ENCODE assay signal across 23 cellular contexts in genomic region chr3:150194957-150195356, GRCh38.
DNase-seq lines count a peak whose midpoint lies in the region; ATAC-seq, FAIRE-seq and TF ChIP-seq lines count a peak whose summit lies in the region.
"Had no signal": no experiment of that assay in that cellular context is flagged by ENCODE, and none has a peak within 500 bp of the region (broad histone marks: within the 10 kb centered on the region; RNA-seq: fewer than 3 reads in every experiment).

No MANE protein-coding gene starts in this region.

- no peak overlapping the region for H3K27ac Mint-ChIP-seq in WTC11
- H3K27ac Mint-ChIP-seq in activated CD4-positive, alpha-beta T cell treated with anti-CD3 and anti-CD28 coated beads, Interleukin-2, amount 10 ng/mL, durations not matched to agents 7 days and 5 days = no peak overlapping the region
- H3K27ac Mint-ChIP-seq: CD4-positive, alpha-beta T cell; CD8-positive, alpha-beta T cell had no signal

- ATAC-seq in WTC11 (no peak), GM21737 (IDR thresholded peaks at IDR 0.05; ENCODE audit: unreplicated experiment) (no peak)
- ATAC-seq: CD8-positive, alpha-beta T cell; GM12878 had no signal

- H3K36me3 ChIP-seq in small intestine (ENCODE audit: control insufficient read depth in 2 of 2, insufficient read depth in 2 of 2, low read length in 2 of 2) (no peaks in the 10 kb centered on the region), BE2C (no peaks in the 10 kb centered on the region)
- H3K36me3 ChIP-seq: BLaER1 treated with 17β-estradiol and CSF1 and Interleukin-3, amounts not matched to agents 10 nM and 100 nM had no signal

- no peaks in the 10 kb centered on the region for H3K36me3 Mint-ChIP-seq in WTC11
- H3K36me3 Mint-ChIP-seq in activated CD4-positive, alpha-beta T cell treated with anti-CD3 and anti-CD28 coated beads, Interleukin-2, amount 10 ng/mL, durations not matched to agents 7 days and 5 days (ENCODE audit: low read depth) = no peaks in the 10 kb centered on the region
- H3K36me3 Mint-ChIP-seq: CD8-positive, alpha-beta T cell had no signal

- peaks cover 21% of the 10 kb centered on the region for H3K4me1 Mint-ChIP-seq in WTC11
- no peaks in the 10 kb centered on the region for H3K4me1 Mint-ChIP-seq in activated CD4-positive, alpha-beta T cell treated with anti-CD3 and anti-CD28 coated beads, Interleukin-2, amount 10 ng/mL, durations not matched to agents 7 days and 5 days

- TF ChIP-seq CTCF in WTC11 (IDR thresholded peaks at IDR 0.05) (no peak), BE2C (IDR thresholded peaks at IDR 0.05; ENCODE audit: low read depth, low read length) (no peak)

- no peaks in the 10 kb centered on the region for H3K4me1 ChIP-seq in small intestine (ENCODE audit: control insufficient read depth in 2 of 2, insufficient read depth in 1 of 2, low read depth in 1 of 2, low read length in 1 of 2)
- no peaks in the 10 kb centered on the region for H3K4me1 ChIP-seq in BE2C
- H3K4me1 ChIP-seq: BLaER1 treated with 17β-estradiol and CSF1 and Interleukin-3, amounts not matched to agents 10 nM and 100 nM; Caco-2 had no signal

- H3K4me3 ChIP-seq in small intestine (ENCODE audit: low read depth in 1 of 2, low read length in 2 of 2) = no peak overlapping the region
- no peak overlapping the region for H3K4me3 ChIP-seq in BE2C (ENCODE audit: low read depth, low read length)
- H3K4me3 ChIP-seq: BLaER1 treated with 17β-estradiol and CSF1 and Interleukin-3, amounts not matched to agents 10 nM and 100 nM; GM12878 had no signal

- POLR2A ChIA-PET in WTC11 (lab: Charles Lee) = no interaction called here
- POLR2A ChIA-PET in activated CD4-positive, alpha-beta T cell treated with anti-CD3 and anti-CD28 coated beads, Interleukin-2, amount 10 ng/mL, durations not matched to agents 7 days and 5 days (lab: Charles Lee) = no interaction called here

- peaks cover 8% of the 10 kb centered on the region for H3K9me3 Mint-ChIP-seq in WTC11
- no peaks in the 10 kb centered on the region for H3K9me3 Mint-ChIP-seq in activated CD4-positive, alpha-beta T cell treated with anti-CD3 and anti-CD28 coated beads, Interleukin-2, amount 10 ng/mL, durations not matched to agents 7 days and 5 days
- H3K9me3 Mint-ChIP-seq: CD8-positive, alpha-beta T cell had no signal

- DNase-seq in WTC11 (ENCODE audit: low spot score) = no peak
- no peak for DNase-seq in small intestine
- no peak for DNase-seq in activated CD4-positive, alpha-beta T cell treated with anti-CD3 and anti-CD28 coated beads, Interleukin-2, amount 10 ng/mL, durations not matched to agents 7 days and 5 days
- DNase-seq in BE2C = no peak
- DNase-seq in NOMO-1 treated with DMSO at 0.1 percent for 48 hours (lab: John Stamatoyannopoulos, UW; ENCODE audit: unreplicated experiment) = no peak
- DNase-seq: 8988T; ACHN; Caco-2; Calu3; CD4-positive, alpha-beta T cell; CD8-positive, alpha-beta T cell; DMS79 treated with DMSO at 0.1 percent for 48 hours; GDM1 had no signal

- no peaks in the 10 kb centered on the region for H3K9me3 ChIP-seq in small intestine (ENCODE audit: control insufficient read depth, low read depth)
- no peaks in the 10 kb centered on the region for H3K9me3 ChIP-seq in BE2C
- H3K9me3 ChIP-seq: Caco-2 had no signal

- H3K27me3 Mint-ChIP-seq in WTC11 (ENCODE audit: low read depth) = no peaks in the 10 kb centered on the region
- H3K27me3 Mint-ChIP-seq in activated CD4-positive, alpha-beta T cell treated with anti-CD3 and anti-CD28 coated beads, Interleukin-2, amount 10 ng/mL, durations not matched to agents 7 days and 5 days = peaks cover 32% of the 10 kb centered on the region

- H3K27ac ChIP-seq in small intestine (ENCODE audit: low read depth in 1 of 2, low read length in 1 of 2) = no peak overlapping the region
- H3K27ac ChIP-seq: BLaER1 treated with 17β-estradiol and CSF1 and Interleukin-3, amounts not matched to agents 10 nM and 100 nM; C4-2B had no signal

- H3K27me3 ChIP-seq in small intestine (ENCODE audit: control insufficient read depth in 2 of 2, insufficient read depth in 2 of 2, low read length in 2 of 2) = no peaks in the 10 kb centered on the region
- H3K27me3 ChIP-seq in BE2C = no peaks in the 10 kb centered on the region
- H3K27me3 ChIP-seq: BLaER1 treated with 17β-estradiol and CSF1 and Interleukin-3, amounts not matched to agents 10 nM and 100 nM had no signal

- CTCF ChIA-PET in WTC11 (lab: Charles Lee) = no interaction called here
- CTCF ChIA-PET in activated CD4-positive, alpha-beta T cell treated with anti-CD3 and anti-CD28 coated beads, Interleukin-2, amount 10 ng/mL, durations not matched to agents 7 days and 5 days (lab: Charles Lee) = no interaction called here

- no peak overlapping the region for H3K4me3 Mint-ChIP-seq in WTC11
- H3K4me3 Mint-ChIP-seq in activated CD4-positive, alpha-beta T cell treated with anti-CD3 and anti-CD28 coated beads, Interleukin-2, amount 10 ng/mL, durations not matched to agents 7 days and 5 days = no peak overlapping the region
- H3K4me3 Mint-ChIP-seq: CD4-positive, alpha-beta T cell; CD8-positive, alpha-beta T cell had no signal

- FAIRE-seq in G401.6 (lab: Jason Lieb, UNC) (peak; percentile 86), TTC549 (lab: Jason Lieb, UNC) (peak; percentile 36), small intestine (lab: Jason Lieb, UNC) (peak; percentile 33)
- FAIRE-seq: D721Med, GM12878, GM12892, GM18507, GM19239 had no signal

TF ChIP-seq in WTC11, 78 proteins besides CTCF, POLR2A, EP300 and RAD21:
- TF ChIP-seq SMAD4 (CRISPR knock-in tag; IDR thresholded peaks at IDR 0.05) (no peak), CREB1 (CRISPR knock-in tag; IDR thresholded peaks at IDR 0.05) (no peak), SMAD3 (CRISPR knock-in tag; IDR thresholded peaks at IDR 0.05; ENCODE audit: borderline replicate concordance) (no peak), RORB (CRISPR knock-in tag; IDR thresholded peaks at IDR 0.05) (no peak), ZNF425 (CRISPR knock-in tag; conservative IDR thresholded peaks at IDR 0.05) (no peak), HMGA2 (CRISPR knock-in tag; IDR thresholded peaks at IDR 0.05) (peak; percentile 97)
- TF ChIP-seq, protein P1, sequence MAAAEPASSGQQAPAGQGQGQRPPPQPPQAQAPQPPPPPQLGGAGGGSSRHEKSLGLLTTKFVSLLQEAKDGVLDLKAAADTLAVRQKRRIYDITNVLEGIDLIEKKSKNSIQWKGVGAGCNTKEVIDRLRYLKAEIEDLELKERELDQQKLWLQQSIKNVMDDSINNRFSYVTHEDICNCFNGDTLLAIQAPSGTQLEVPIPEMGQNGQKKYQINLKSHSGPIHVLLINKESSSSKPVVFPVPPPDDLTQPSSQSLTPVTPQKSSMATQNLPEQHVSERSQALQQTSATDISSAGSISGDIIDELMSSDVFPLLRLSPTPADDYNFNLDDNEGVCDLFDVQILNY (CRISPR knock-in tag; IDR thresholded peaks at IDR 0.05) = no peak
- TF ChIP-seq, protein P2, sequence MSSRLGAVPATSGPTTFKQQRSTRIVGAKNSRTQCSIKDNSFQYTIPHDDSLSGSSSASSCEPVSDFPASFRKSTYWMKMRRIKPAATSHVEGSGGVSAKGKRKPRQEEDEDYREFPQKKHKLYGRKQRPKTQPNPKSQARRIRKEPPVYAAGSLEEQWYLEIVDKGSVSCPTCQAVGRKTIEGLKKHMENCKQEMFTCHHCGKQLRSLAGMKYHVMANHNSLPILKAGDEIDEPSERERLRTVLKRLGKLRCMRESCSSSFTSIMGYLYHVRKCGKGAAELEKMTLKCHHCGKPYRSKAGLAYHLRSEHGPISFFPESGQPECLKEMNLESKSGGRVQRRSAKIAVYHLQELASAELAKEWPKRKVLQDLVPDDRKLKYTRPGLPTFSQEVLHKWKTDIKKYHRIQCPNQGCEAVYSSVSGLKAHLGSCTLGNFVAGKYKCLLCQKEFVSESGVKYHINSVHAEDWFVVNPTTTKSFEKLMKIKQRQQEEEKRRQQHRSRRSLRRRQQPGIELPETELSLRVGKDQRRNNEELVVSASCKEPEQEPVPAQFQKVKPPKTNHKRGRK (CRISPR knock-in tag; IDR thresholded peaks at IDR 0.05; ENCODE audit: borderline replicate concordance) = no peak
